Comparison of ENCODE assay signal across 11 cellular contexts in genomic region chr12:63179224-63179623, GRCh38. TPM values are rescaled to one million over a fixed set of nuclear protein-coding genes. Genes with fewer than 3 reads are reported as not detected.
"Had no signal": no experiment of that assay in that cellular context is flagged by ENCODE, and none has a peak within 500 bp of the region (broad histone marks: within the 10 kb centered on the region; RNA-seq: fewer than 3 reads in every experiment).

No MANE protein-coding gene starts in this region.

- ATAC-seq: HepG2 had no signal

- FAIRE-seq: HepG2, HTR-8/SVneo had no signal

- H3K4me2 ChIP-seq: KMS-11 had no signal

- DNase-seq: IMR-90, Karpas-422, KBM-7, KG1 had no signal

- H3K9ac ChIP-seq: KMS-11 had no signal

- H3K27ac ChIP-seq: HL-60, KMS-11 had no signal

RNA-seq across cellular contexts. Expression of gene AVPR1A, which starts 28.2 kb away (rescaled TPM):
- total RNA-seq: HepG2, HT-29, HT1080, IMR-90 had no signal
- polyA plus RNA-seq: HepG2, IgD-negative memory B cell, IMR-90 had no signal
